ENCODE assay signal across 35 cellular contexts in the genomic region with DNA sequence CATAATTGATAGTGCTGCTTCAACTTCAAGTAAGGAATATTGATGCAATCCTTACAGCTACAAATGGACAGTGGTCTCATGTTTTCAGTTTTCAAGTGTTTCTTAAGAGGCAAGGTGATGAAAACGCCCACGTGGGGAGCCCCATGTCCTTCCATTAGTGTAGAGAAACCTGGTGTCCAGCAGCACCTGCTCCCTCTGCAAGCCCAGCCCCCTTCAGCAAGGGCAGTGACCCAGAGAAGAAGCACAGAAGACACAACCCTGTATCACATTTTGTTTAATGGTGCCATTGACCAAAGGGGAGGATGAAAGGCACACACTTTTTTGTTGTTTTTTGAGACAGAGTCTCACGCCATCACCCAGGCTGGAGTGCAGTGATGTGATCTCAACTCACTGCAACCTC.
"Had no signal": no experiment of that assay in that cellular context is flagged by ENCODE, and none has a peak within 500 bp of the region (broad histone marks: within the 10 kb centered on the region; RNA-seq: fewer than 3 reads in every experiment).

No MANE protein-coding gene starts in this region.

- H3K9me3 ChIP-seq: MG63 had no signal

- H3K27ac ChIP-seq: KMS-11 had no signal

- H3K4me3 ChIP-seq: MG63 had no signal

- DNase-seq: Karpas-422, Kasumi-1, MG63, MM.1S, MV-4-11, NCI-H1048, NCI-H1092, NCI-H1092 treated with DMSO at 0.1 percent for 48 hours, NCI-H1105, NCI-H1105 treated with DMSO at 0.1 percent for 48 hours, NCI-H1417, NCI-H1417 treated with DMSO at 0.1 percent for 48 hours, NCI-H1436, NCI-H1436 treated with DMSO at 0.1 percent for 48 hours, NCI-H146, NCI-H1694, NCI-H1694 treated with DMSO at 0.1 percent for 48 hours, NCI-H187, NCI-H187 treated with DMSO at 0.1 percent for 48 hours, NCI-H1930, NCI-H2029, NCI-H2029 treated with DMSO at 0.1 percent for 48 hours, NCI-H2081, NCI-H2081 treated with DMSO at 0.1 percent for 48 hours, NCI-H2107, NCI-H2171, NCI-H2171 treated with DMSO at 0.1 percent for 48 hours, NCI-H2227 treated with DMSO at 0.1 percent for 48 hours, NCI-H226, NCI-H345, NCI-H446, NCI-H446 treated with DMSO at 0.1 percent for 48 hours, NCI-H510A, NCI-H510A treated with DMSO at 0.1 percent for 48 hours had no signal

- H3K27me3 ChIP-seq: MG63 had no signal
